ENCODE assay signal across 8 cellular contexts in genomic region chr21:35051287-35051818, GRCh38. TPM values are rescaled to one million over a fixed set of nuclear protein-coding genes. Genes with fewer than 3 reads are reported as not detected.
A peak's percentile ranks its signal among the peaks of the same experiment; 100 is the strongest.
DNase-seq lines count a peak whose midpoint lies in the region; ATAC-seq, FAIRE-seq and TF ChIP-seq lines count a peak whose summit lies in the region.

No MANE protein-coding gene starts in this region.

- peak overlapping the region; percentile 68 for H3K9ac ChIP-seq in BLaER1

- H3K27me3 ChIP-seq in BLaER1: no peaks in the 10 kb centered on the region

- WGBS in urinary bladder: 34% methylated on average over 12 of the region's 12 CpGs

- H3K36me3 ChIP-seq in BLaER1 (peaks cover 7% of the 10 kb centered on the region), urinary bladder (ENCODE audit: insufficient read depth) (no peaks in the 10 kb centered on the region)

- peak; percentile 76 for TF ChIP-seq CTCF in progenitor cell of endocrine pancreas (IDR thresholded peaks at IDR 0.05; ENCODE audit: unreplicated experiment)

- H3K9me3 Mint-ChIP-seq in progenitor cell of endocrine pancreas (ENCODE audit: low read depth): no peaks in the 10 kb centered on the region

- peak overlapping the region; percentile 60 for H3K27ac ChIP-seq in BLaER1
- H3K27ac ChIP-seq in urinary bladder (ENCODE audit: low read depth): peak overlapping the region; percentile 0

- H3K4me1 Mint-ChIP-seq in progenitor cell of endocrine pancreas (ENCODE audit: low read depth): peaks cover 20% of the 10 kb centered on the region

- no peaks in the 10 kb centered on the region for H3K9me3 ChIP-seq in BLaER1

- H3K4me3 Mint-ChIP-seq in progenitor cell of endocrine pancreas (ENCODE audit: low read depth): no peak overlapping the region

- peak; percentile 88 for FAIRE-seq in RCC 7860 (lab: Jason Lieb, UNC)

- H3K4me3 ChIP-seq in BLaER1: peak overlapping the region; percentile 88
- no peak overlapping the region for H3K4me3 ChIP-seq in urinary bladder (ENCODE audit: low read depth, low read length)

- DNase-seq in RCC 7860 (ENCODE audit: low spot score) (peak; percentile 93), glomerular visceral epithelial cell (ENCODE audit: extremely low spot score) (peak; percentile 91), progenitor cell of endocrine pancreas (ENCODE audit: low spot score, unreplicated experiment) (peak; percentile 56), cerebellum (ENCODE audit: low spot score) (no peak)
- peak; percentile 93 for DNase-seq in activated effector memory CD4-positive, alpha-beta T cell treated with anti-CD3 and anti-CD28 coated beads, Interleukin-2, amount 50 U/mL, for 16 hours

- peak overlapping the region; percentile 95 for H3K4me2 ChIP-seq in BLaER1

- no peaks in the 10 kb centered on the region for H3K36me3 Mint-ChIP-seq in progenitor cell of endocrine pancreas (ENCODE audit: insufficient read depth)

- no peak overlapping the region for H3K27ac Mint-ChIP-seq in progenitor cell of endocrine pancreas

- H3K27me3 Mint-ChIP-seq in progenitor cell of endocrine pancreas: peaks cover 27% of the 10 kb centered on the region

- H4K20me1 ChIP-seq in BLaER1: 0 out of 2 replicates have a peak, but pooled peaks cover 5% of the 10 kb centered on the region

- H3K4me1 ChIP-seq in BLaER1 (peaks cover 40% of the 10 kb centered on the region), urinary bladder (ENCODE audit: insufficient read depth) (no peaks in the 10 kb centered on the region)

- ATAC-seq in HG02642 (IDR thresholded peaks at IDR 0.05; ENCODE audit: poor library complexity, unreplicated experiment): peak; percentile 27

RNA-seq across cellular contexts. Expression of gene RUNX1, which starts 2.3 kb away (rescaled TPM):
- total RNA-seq in progenitor cell of endocrine pancreas (7.1 and 7.3 TPM in 2 replicates), urinary bladder (15.6 TPM), cerebellum (1.8 TPM)
- 6.6 TPM for polyA plus RNA-seq in urinary bladder
